ENCODE assay signal across 8 cellular contexts in genomic region chr16:28292731-28293588, GRCh38. TPM values are rescaled to one million over a fixed set of nuclear protein-coding genes. Genes with fewer than 3 reads are reported as not detected.
DNase-seq lines count a peak whose midpoint lies in the region; ATAC-seq and TF ChIP-seq lines count a peak whose summit lies in the region.

No MANE protein-coding gene starts in this region.

- H2AFZ ChIP-seq in parathyroid adenoma, result peak overlapping the region; percentile 90

- H3K9me3 ChIP-seq in esophagus muscularis mucosa (no peaks in the 10 kb centered on the region), parathyroid adenoma (ENCODE audit: control insufficient read depth, low read length) (no peaks in the 10 kb centered on the region)

- H3K4me3 ChIP-seq in esophagus muscularis mucosa (peak overlapping the region; percentile 60 to 74 (median 60)), parathyroid adenoma (ENCODE audit: low read depth, low read length) (peak overlapping the region; percentile 72)

- intact Hi-C loops in esophagus muscularis mucosa (cut with DNase I), result no loop called here

- no peak overlapping the region for H3K27ac ChIP-seq in esophagus muscularis mucosa (replicated peaks in 1 of 4)
- H3K27ac ChIP-seq in parathyroid adenoma, result no peak overlapping the region

- H3K36me3 Mint-ChIP-seq in T-helper 1 cell treated with Interleukin-12 subunit alpha and Interleukin-12 subunit beta and Interleukin-4 antibody, amounts not matched to agents 30 μg/mL and 1 μg/mL, for 36 hours (ENCODE audit: low read depth), result no peaks in the 10 kb centered on the region

- peak overlapping the region; percentile 83 for H3K9ac ChIP-seq in parathyroid adenoma

- no peak for TF ChIP-seq EP300 in esophagus muscularis mucosa (IDR thresholded peaks at IDR 0.05)

- H3K27ac Mint-ChIP-seq in T-helper 1 cell treated with Interleukin-12 subunit alpha and Interleukin-12 subunit beta and Interleukin-4 antibody, amounts not matched to agents 30 μg/mL and 1 μg/mL, for 36 hours, result peak overlapping the region; percentile 67

- TF ChIP-seq POLR2A in esophagus muscularis mucosa (IDR thresholded peaks at IDR 0.05; ENCODE audit: low read depth), result no peak

- H3K27me3 Mint-ChIP-seq in T-helper 1 cell treated with Interleukin-12 subunit alpha and Interleukin-12 subunit beta and Interleukin-4 antibody, amounts not matched to agents 30 μg/mL and 1 μg/mL, for 36 hours (ENCODE audit: low read depth), result peaks cover 25% of the 10 kb centered on the region

- H3K36me3 ChIP-seq in esophagus muscularis mucosa (no peaks in the 10 kb centered on the region), parathyroid adenoma (ENCODE audit: control insufficient read depth, insufficient read depth, low read length) (no peaks in the 10 kb centered on the region)

- H3K79me2 ChIP-seq in parathyroid adenoma, result no peaks in the 10 kb centered on the region

- ATAC-seq in HG03460 (IDR thresholded peaks at IDR 0.05; ENCODE audit: unreplicated experiment) (peak; percentile 12), GM19452 (IDR thresholded peaks at IDR 0.05; ENCODE audit: unreplicated experiment) (no peak)

- H3K27me3 ChIP-seq in esophagus muscularis mucosa (peaks cover 0 to 15% (median 5%) of the 10 kb centered on the region in 4 donors), parathyroid adenoma (ENCODE audit: control insufficient read depth, insufficient read depth, low read length) (no peaks in the 10 kb centered on the region)

- WGBS in esophagus muscularis mucosa, result 0% methylated on average over 15 of the region's 60 CpGs

- H3K4me3 Mint-ChIP-seq in T-helper 1 cell treated with Interleukin-12 subunit alpha and Interleukin-12 subunit beta and Interleukin-4 antibody, amounts not matched to agents 30 μg/mL and 1 μg/mL, for 36 hours, result peak overlapping the region; percentile 76

- no peaks in the 10 kb centered on the region for H3K9me3 Mint-ChIP-seq in T-helper 1 cell treated with Interleukin-12 subunit alpha and Interleukin-12 subunit beta and Interleukin-4 antibody, amounts not matched to agents 30 μg/mL and 1 μg/mL, for 36 hours

- peaks cover 36% of the 10 kb centered on the region for H3K4me1 Mint-ChIP-seq in T-helper 1 cell treated with Interleukin-12 subunit alpha and Interleukin-12 subunit beta and Interleukin-4 antibody, amounts not matched to agents 30 μg/mL and 1 μg/mL, for 36 hours (ENCODE audit: low read depth)

- peaks cover 9 to 20% (median 17%) of the 10 kb centered on the region in 4 donors for H3K4me1 ChIP-seq in esophagus muscularis mucosa
- peaks cover 6% of the 10 kb centered on the region for H3K4me1 ChIP-seq in parathyroid adenoma

- TF ChIP-seq CTCF in esophagus muscularis mucosa (IDR thresholded peaks at IDR 0.05) (no peak), parathyroid adenoma (IDR thresholded peaks at IDR 0.05) (no peak)

- peak; percentile 81 for DNase-seq in COLO668 (lab: John Stamatoyannopoulos, UW; ENCODE audit: unreplicated experiment)
- DNase-seq in esophagus muscularis mucosa (ENCODE audit: extremely low spot score), result no peak
- DNase-seq in epidermal melanocyte (ENCODE audit: insufficient read length, low spot score), result no peak
- no peak for DNase-seq in middle frontal gyrus (ENCODE audit: extremely low spot score, low spot score)

- H3K4me2 ChIP-seq in parathyroid adenoma (ENCODE audit: low read length), result peak overlapping the region; percentile 92

RNA-seq across cellular contexts. Expression of gene SBK1, which starts 0.6 kb away (rescaled TPM):
- under 1 TPM; under 0.01 to 0.78 (median 0.17) TPM for total RNA-seq in esophagus muscularis mucosa
